In the genomic region with DNA sequence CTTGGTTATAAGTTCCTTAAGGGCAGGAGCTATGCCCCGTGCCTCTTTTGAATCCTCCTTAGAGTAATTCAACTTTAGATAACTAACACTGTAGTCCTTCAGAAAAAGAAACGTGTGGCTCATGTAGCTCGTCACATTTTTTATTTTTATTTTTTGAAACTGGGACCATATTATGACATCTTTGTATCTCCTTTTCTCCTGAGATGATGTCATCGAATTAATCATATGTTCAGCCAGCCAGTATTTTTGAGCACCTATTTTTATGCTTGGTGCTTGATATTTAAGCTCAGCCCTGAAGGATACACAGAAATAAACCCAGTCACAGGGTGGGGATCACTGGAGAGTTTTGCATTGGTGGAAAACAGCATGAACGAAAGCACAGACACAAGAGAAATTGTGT, we compare ENCODE assay signal across 10 cellular contexts. TPM values are rescaled to one million over a fixed set of nuclear protein-coding genes. Genes with fewer than 3 reads are reported as not detected.
"Had no signal": no experiment of that assay in that cellular context is flagged by ENCODE, and none has a peak within 500 bp of the region (broad histone marks: within the 10 kb centered on the region; RNA-seq: fewer than 3 reads in every experiment).

No MANE protein-coding gene starts in this region.

- FAIRE-seq: H1, H54, HTR-8/SVneo had no signal

- H3K27ac Mint-ChIP-seq: GM23338, H9, HFFc6, IgD-negative memory B cell had no signal

- H3K4me2 ChIP-seq: GM23338 had no signal

- H3K36me3 Mint-ChIP-seq: IgD-negative memory B cell had no signal

- H3K4me3 ChIP-seq: GM23338 had no signal

- ATAC-seq: GM23338 had no signal

- H3K4me3 Mint-ChIP-seq: GM23338, H9, HFFc6, IgD-negative memory B cell had no signal

- H3K4me1 Mint-ChIP-seq: GM23338, H9, IgD-negative memory B cell had no signal

- DNase-seq: H9, HCEC 1CT, HFFc6, KG1 had no signal

- H2AFZ ChIP-seq: GM23338 had no signal

RNA-seq across cellular contexts. Expression of gene CELF2, which starts 22.6 kb away (rescaled TPM):
- total RNA-seq: HT-29 had no signal
